ENCODE assay signal across 21 cellular contexts in the genomic region with DNA sequence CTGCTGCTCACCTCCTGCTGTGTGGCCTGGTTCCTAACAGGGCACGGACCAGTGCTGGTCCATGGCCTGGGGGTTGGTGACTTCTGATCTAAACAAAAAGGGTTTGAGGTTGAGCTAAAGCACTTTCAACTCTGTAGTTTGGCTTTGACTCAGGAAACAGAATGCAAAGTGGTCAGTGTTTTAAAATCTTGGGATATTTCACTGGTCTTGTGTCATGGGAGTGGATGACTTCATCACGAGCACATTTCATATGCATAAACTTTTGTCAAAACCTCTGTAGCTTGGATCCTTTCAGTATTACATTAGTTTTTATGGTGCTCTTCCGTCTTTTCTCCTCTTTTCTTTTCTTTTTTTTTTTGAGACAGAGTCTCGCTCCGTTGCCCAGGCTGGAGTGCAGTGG.
"Had no signal": no experiment of that assay in that cellular context is flagged by ENCODE, and none has a peak within 500 bp of the region (broad histone marks: within the 10 kb centered on the region; RNA-seq: fewer than 3 reads in every experiment).

No MANE protein-coding gene starts in this region.

- H3K9me3 ChIP-seq: spleen, suprapubic skin, transverse colon, uterus had no signal

- H3K36me3 ChIP-seq: uterus had no signal

- H3K9me3 Mint-ChIP-seq: activated naive CD4-positive, alpha-beta T cell treated with anti-CD3 and anti-CD28 coated beads, Interleukin-2, amount 50 U/mL, for 72 hours; endodermal cell; nephron progenitor cell had no signal

- H3K4me3 Mint-ChIP-seq: endodermal cell, nephron progenitor cell had no signal

- H3K27me3 ChIP-seq: cardiac muscle cell, spleen, suprapubic skin, transverse colon, uterus had no signal

- H3K27ac Mint-ChIP-seq: endodermal cell, nephron progenitor cell had no signal

- DNase-seq: activated CD4-positive, alpha-beta T cell treated with anti-CD3 and anti-CD28 coated beads, Interleukin-2, amount 50 U/mL, for 1 hour; activated effector memory CD4-positive, alpha-beta T cell treated with anti-CD3 and anti-CD28 coated beads, Interleukin-2, amount 50 U/mL, for 16 hours; activated T-cell treated with anti-CD3 and anti-CD28 coated beads, Interleukin-2, amount 50 U/mL, for 1 hour; amygdala; endodermal cell; hypothalamus; kidney; midbrain; nephron progenitor cell; occipital lobe; retina; spleen; stimulated activated naive CD4-positive, alpha-beta T cell treated with Interleukin-2 at 50 U/mL for 16 hours; T-helper 1 cell; transverse colon; uterus had no signal

- H3K27ac ChIP-seq: cardiac muscle cell, epithelial cell of prostate, spleen, suprapubic skin, transverse colon, uterus had no signal

- H3K4me3 ChIP-seq: cardiac muscle cell, lung, spleen, suprapubic skin, transverse colon, uterus had no signal

- H3K4me1 Mint-ChIP-seq: endodermal cell, nephron progenitor cell had no signal

- H3K4me1 ChIP-seq: spleen, suprapubic skin, transverse colon, uterus had no signal
